1 cellular context compared by ENCODE assay signal in genomic region chr2:43057026-43057741, GRCh38.
A peak's percentile ranks its signal among the peaks of the same experiment; 100 is the strongest.
TF ChIP-seq lines count a peak whose summit lies in the region.

No MANE protein-coding gene starts in this region.

TF ChIP-seq in SK-N-SH, 30 proteins besides CTCF, POLR2A, EP300 and RAD21 (continued from another document):
- TF ChIP-seq GATA2 (CRISPR knock-in tag; IDR thresholded peaks at IDR 0.05) (peak; percentile 81), TCF12 (IDR thresholded peaks at IDR 0.05) (peak; percentile 89), RXRA (IDR thresholded peaks at IDR 0.05; ENCODE audit: borderline replicate concordance, low read depth) (peak; percentile 80; the same call in 1 of the 2 replicates), FOSL2 (IDR thresholded peaks at IDR 0.05; ENCODE audit: borderline replicate concordance, low read depth) (peak; percentile 21; the same call in 1 of the 2 replicates)
- TF ChIP-seq, protein P1, sequence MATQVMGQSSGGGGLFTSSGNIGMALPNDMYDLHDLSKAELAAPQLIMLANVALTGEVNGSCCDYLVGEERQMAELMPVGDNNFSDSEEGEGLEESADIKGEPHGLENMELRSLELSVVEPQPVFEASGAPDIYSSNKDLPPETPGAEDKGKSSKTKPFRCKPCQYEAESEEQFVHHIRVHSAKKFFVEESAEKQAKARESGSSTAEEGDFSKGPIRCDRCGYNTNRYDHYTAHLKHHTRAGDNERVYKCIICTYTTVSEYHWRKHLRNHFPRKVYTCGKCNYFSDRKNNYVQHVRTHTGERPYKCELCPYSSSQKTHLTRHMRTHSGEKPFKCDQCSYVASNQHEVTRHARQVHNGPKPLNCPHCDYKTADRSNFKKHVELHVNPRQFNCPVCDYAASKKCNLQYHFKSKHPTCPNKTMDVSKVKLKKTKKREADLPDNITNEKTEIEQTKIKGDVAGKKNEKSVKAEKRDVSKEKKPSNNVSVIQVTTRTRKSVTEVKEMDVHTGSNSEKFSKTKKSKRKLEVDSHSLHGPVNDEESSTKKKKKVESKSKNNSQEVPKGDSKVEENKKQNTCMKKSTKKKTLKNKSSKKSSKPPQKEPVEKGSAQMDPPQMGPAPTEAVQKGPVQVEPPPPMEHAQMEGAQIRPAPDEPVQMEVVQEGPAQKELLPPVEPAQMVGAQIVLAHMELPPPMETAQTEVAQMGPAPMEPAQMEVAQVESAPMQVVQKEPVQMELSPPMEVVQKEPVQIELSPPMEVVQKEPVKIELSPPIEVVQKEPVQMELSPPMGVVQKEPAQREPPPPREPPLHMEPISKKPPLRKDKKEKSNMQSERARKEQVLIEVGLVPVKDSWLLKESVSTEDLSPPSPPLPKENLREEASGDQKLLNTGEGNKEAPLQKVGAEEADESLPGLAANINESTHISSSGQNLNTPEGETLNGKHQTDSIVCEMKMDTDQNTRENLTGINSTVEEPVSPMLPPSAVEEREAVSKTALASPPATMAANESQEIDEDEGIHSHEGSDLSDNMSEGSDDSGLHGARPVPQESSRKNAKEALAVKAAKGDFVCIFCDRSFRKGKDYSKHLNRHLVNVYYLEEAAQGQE (IDR thresholded peaks at IDR 0.05; ENCODE audit: low read depth, low read length) = no peak
